Comparison of ENCODE assay signal across 8 cellular contexts in genomic region chr16:50024684-50025543, GRCh38. TPM values are rescaled to one million over a fixed set of nuclear protein-coding genes. Genes with fewer than 3 reads are reported as not detected.
A peak's percentile ranks its signal among the peaks of the same experiment; 100 is the strongest.
DNase-seq lines count a peak whose midpoint lies in the region; ATAC-seq lines count a peak whose summit lies in the region.

A gene with protein sequence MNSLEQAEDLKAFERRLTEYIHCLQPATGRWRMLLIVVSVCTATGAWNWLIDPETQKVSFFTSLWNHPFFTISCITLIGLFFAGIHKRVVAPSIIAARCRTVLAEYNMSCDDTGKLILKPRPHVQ (plus strand): TSS chr16:50025225. CDS start chr16:50025316, 91 bp downstream.

- peak; percentile 99 for ATAC-seq in GM19468 (IDR thresholded peaks at IDR 0.05; ENCODE audit: extremely low read depth, unreplicated experiment)

- DNase-seq in COR-L47 (lab: John Stamatoyannopoulos, UW) (peak; percentile 95), HS-5 (ENCODE audit: low read depth) (peak; percentile 69), NK-92 (lab: John Stamatoyannopoulos, UW; ENCODE audit: unreplicated experiment) (peak; percentile 26), lung microvascular endothelial cell (ENCODE audit: low read depth in 2 of 2) (peak; percentile 98)
- DNase-seq in activated CD8-positive, alpha-beta memory T cell treated with anti-CD3 and anti-CD28 coated beads for 1 hour (ENCODE audit: extremely low read depth in 1 of 2, low read depth in 1 of 2), result peak; percentile 80 to 81
- peak; percentile 80 for DNase-seq in effector CD8-positive, alpha-beta T cell (lab: John Stamatoyannopoulos, UW)
- DNase-seq in stimulated activated CD4-positive, alpha-beta T cell treated with anti-CD3 and anti-CD28 coated beads, TNF-alpha, amount 100 ng/mL, for 48 hours (ENCODE audit: low read depth in 3 of 3), result peak; percentile 86 to 92 (median 87)

RNA-seq across cellular contexts. Expression of the gene that starts here (rescaled TPM):
- 20.9 and 26.6 TPM in 2 replicates for total RNA-seq in lung microvascular endothelial cell

Comparison
In these comparisons a context has a peak if more than half of its experiments do, and no peak if none do; other contexts are left out.
1. Peak in every context shown above with its lines: DNase-seq and ATAC-seq.
2. DNase-seq: peak in every context shown above with its lines; median percentile 98 in lung microvascular endothelial cell; 95 in COR-L47; 87 in stimulated activated CD4-positive, alpha-beta T cell treated with anti-CD3 and anti-CD28 coated beads, TNF-alpha, amount 100 ng/mL, for 48 hours; 80 in activated CD8-positive, alpha-beta memory T cell treated with anti-CD3 and anti-CD28 coated beads for 1 hour; 80 in effector CD8-positive, alpha-beta T cell; 69 in HS-5; 26 in NK-92.